20 cellular contexts compared by ENCODE assay signal in genomic region chr3:63141-63845, GRCh38.
A peak's percentile ranks its signal among the peaks of the same experiment; 100 is the strongest.
DNase-seq lines count a peak whose midpoint lies in the region; ATAC-seq and TF ChIP-seq lines count a peak whose summit lies in the region.
"Had no signal": no experiment of that assay in that cellular context is flagged by ENCODE, and none has a peak within 500 bp of the region (broad histone marks: within the 10 kb centered on the region; RNA-seq: fewer than 3 reads in every experiment).

No MANE protein-coding gene starts in this region.

- H3K9me2 ChIP-seq in PC-9 (ENCODE audit: insufficient read depth): no peaks in the 10 kb centered on the region

- H3K4me2 ChIP-seq in PC-9: no peak overlapping the region
- H3K4me2 ChIP-seq: BLaER1 treated with 17β-estradiol and CSF1 and Interleukin-3, amounts not matched to agents 10 nM and 100 nM had no signal

- no peaks in the 10 kb centered on the region for H3F3A ChIP-seq in PC-9 (ENCODE audit: insufficient read depth, low read depth)

- WGBS in right lobe of liver (ENCODE audit: insufficient coverage, low coverage, low lambda C conversion rate, missing lambda C conversion rate): 23% methylated on average over 7 of the region's 7 CpGs

- in situ Hi-C loops in astrocyte of the spinal cord (cut with HindIII; ENCODE audit: low sequenced_read_pairs): no loop called here

- CTCF ChIA-PET in PC-9 (lab: Charles Lee): no interaction called here

- H3K4me1 ChIP-seq in right lobe of liver (no peaks in the 10 kb centered on the region), PC-9 (replicated peaks; ENCODE audit: insufficient read depth) (no peaks in the 10 kb centered on the region)
- H3K4me1 ChIP-seq: BLaER1 treated with 17β-estradiol and CSF1 and Interleukin-3, amounts not matched to agents 10 nM and 100 nM; sigmoid colon; transverse colon had no signal

- H3K79me2 ChIP-seq in PC-9 (ENCODE audit: low read depth): no peaks in the 10 kb centered on the region

- no peak overlapping the region for H2AFZ ChIP-seq in PC-9

- TF ChIP-seq CTCF in astrocyte of the spinal cord (IDR thresholded peaks at IDR 0.05; ENCODE audit: low read depth, low read length) (no peak), right lobe of liver (IDR thresholded peaks at IDR 0.05) (no peak), PC-9 (conservative IDR thresholded peaks at IDR 0.05) (no peak)

- H3K27ac ChIP-seq in right lobe of liver: no peak overlapping the region
- no peak overlapping the region for H3K27ac ChIP-seq in PC-9
- H3K27ac ChIP-seq: BLaER1 treated with 17β-estradiol and CSF1 and Interleukin-3, amounts not matched to agents 10 nM and 100 nM; brain microvascular endothelial cell had no signal

- TF ChIP-seq POLR2A in right lobe of liver (IDR thresholded peaks at IDR 0.05): no peak

- intact Hi-C loops in right lobe of liver (cut with DNase I): no loop called here
- intact Hi-C loops in sciatic nerve (cut with DNase I): no loop called here
- intact Hi-C loops in PC-9 (cut with micrococcal nuclease; ENCODE audit: unreplicated experiment): no loop called here

- ATAC-seq in right lobe of liver: peak; percentile 44 to 88 (median 79)
- peak; percentile 94 for ATAC-seq in sciatic nerve
- ATAC-seq: activated CD8-positive, alpha-beta memory T cell treated with anti-CD3 and anti-CD28 coated beads, Interleukin-2, amount 10 ng/mL, durations not matched to agents 7 days and 5 days; naive thymus-derived CD8-positive, alpha-beta T cell had no signal

- DNase-seq in NCI-H1417 (lab: John Stamatoyannopoulos, UW) (peak; percentile 20 to 60 (median 52)), NCI-H1417 treated with DMSO at 0.1 percent for 48 hours (lab: John Stamatoyannopoulos, UW) (no peak), astrocyte of the spinal cord (ENCODE audit: low read depth, low spot score) (peak; percentile 32), right lobe of liver (no peak), sciatic nerve (ENCODE audit: low spot score) (peak; percentile 61), NCI-H2029 treated with DMSO at 0.1 percent for 48 hours (lab: John Stamatoyannopoulos, UW) (no peak), PC-9 (no peak), hepatic stellate cell (ENCODE audit: low spot score) (no peak)
- DNase-seq: 8988T; activated CD8-positive, alpha-beta memory T cell treated with anti-CD3 and anti-CD28 coated beads, Interleukin-2, amount 10 ng/mL, durations not matched to agents 7 days and 5 days; activated gamma-delta T cell treated with Interleukin-2 at 50 U/mL for 16 hours; brain microvascular endothelial cell; Kasumi-1; naive thymus-derived CD8-positive, alpha-beta T cell; NCI-H1436 treated with DMSO at 0.1 percent for 48 hours; NCI-H524 treated with DMSO at 0.1 percent for 48 hours; sigmoid colon; stimulated activated CD4-positive, alpha-beta T cell treated with anti-CD3 and anti-CD28 coated beads, Interleukin-4, amount 100 ng/mL, for 24 hours; transverse colon had no signal

- H3K4me3 ChIP-seq in astrocyte of the spinal cord (ENCODE audit: low read depth, low read length) (no peak overlapping the region), right lobe of liver (no peak overlapping the region), PC-9 (no peak overlapping the region)
- H3K4me3 ChIP-seq: BLaER1 treated with 17β-estradiol and CSF1 and Interleukin-3, amounts not matched to agents 10 nM and 100 nM; sigmoid colon; transverse colon had no signal

- no TSS peak for BruUV-seq in PC-9 (replicated peaks; lab: Mats Ljungman, UMichigan)

- H4K20me1 ChIP-seq in PC-9 (ENCODE audit: insufficient read depth): no peaks in the 10 kb centered on the region
- H4K20me1 ChIP-seq: BLaER1 treated with 17β-estradiol and CSF1 and Interleukin-3, amounts not matched to agents 10 nM and 100 nM had no signal

- H3K27me3 ChIP-seq in right lobe of liver (peaks cover 0 to 5% of the 10 kb centered on the region in 2 donors), PC-9 (ENCODE audit: insufficient read depth, low read depth) (no peaks in the 10 kb centered on the region)
- H3K27me3 ChIP-seq: BLaER1 treated with 17β-estradiol and CSF1 and Interleukin-3, amounts not matched to agents 10 nM and 100 nM; brain microvascular endothelial cell; sigmoid colon; transverse colon had no signal

- H3K36me3 ChIP-seq in right lobe of liver (no peaks in the 10 kb centered on the region), PC-9 (ENCODE audit: low read depth) (no peaks in the 10 kb centered on the region)
- H3K36me3 ChIP-seq: BLaER1 treated with 17β-estradiol and CSF1 and Interleukin-3, amounts not matched to agents 10 nM and 100 nM; brain microvascular endothelial cell; sigmoid colon; transverse colon had no signal

- POLR2A ChIA-PET in PC-9 (lab: Charles Lee; ENCODE audit: unreplicated experiment): no interaction called here

- no peaks in the 10 kb centered on the region for H3K9me3 ChIP-seq in right lobe of liver
- no peaks in the 10 kb centered on the region for H3K9me3 ChIP-seq in PC-9 (ENCODE audit: insufficient read depth, low read depth)
- H3K9me3 ChIP-seq: BLaER1 treated with 17β-estradiol and CSF1 and Interleukin-3, amounts not matched to agents 10 nM and 100 nM; sigmoid colon; transverse colon had no signal

Comparison
In these comparisons a context has a peak if more than half of its experiments do, and no peak if none do; other contexts are left out.
1. DNase-seq: peak in NCI-H1417 (3 of 3), astrocyte of the spinal cord (single experiment) and sciatic nerve (single experiment); none in NCI-H1417 treated with DMSO at 0.1 percent for 48 hours (single experiment), right lobe of liver (0 of 3), NCI-H2029 treated with DMSO at 0.1 percent for 48 hours (single experiment), PC-9 (0 of 2) and hepatic stellate cell (single experiment).